ENCODE assay signal across 38 cellular contexts in the genomic region with DNA sequence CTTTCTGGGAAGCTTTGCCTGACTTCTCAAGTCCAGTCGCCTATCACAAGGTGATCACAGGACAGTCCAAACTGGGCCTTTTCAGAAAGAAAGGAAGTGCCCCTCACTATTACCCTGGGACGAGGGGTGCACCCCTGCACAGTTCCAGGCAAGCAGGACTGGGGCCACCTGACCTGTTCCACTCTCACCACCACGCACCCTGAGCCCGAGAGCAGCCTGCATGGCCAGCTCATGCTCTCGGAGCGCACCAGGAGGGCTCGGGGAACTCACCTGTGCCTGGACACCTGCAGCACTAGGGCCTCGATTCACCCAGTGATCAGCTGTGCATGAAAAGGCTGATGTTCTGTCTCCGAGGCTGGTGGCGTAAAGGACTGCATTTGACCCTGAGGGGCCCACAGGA. TPM values are rescaled to one million over a fixed set of nuclear protein-coding genes. Genes with fewer than 3 reads are reported as not detected.
"Had no signal": no experiment of that assay in that cellular context is flagged by ENCODE, and none has a peak within 500 bp of the region (broad histone marks: within the 10 kb centered on the region; RNA-seq: fewer than 3 reads in every experiment).

No MANE protein-coding gene starts in this region.

- H3K4me3 ChIP-seq: MG63 had no signal

- DNase-seq: Karpas-422, MG63, MM.1S, MV-4-11, NCI-H1048, NCI-H1092, NCI-H1092 treated with DMSO at 0.1 percent for 48 hours, NCI-H1105, NCI-H1105 treated with DMSO at 0.1 percent for 48 hours, NCI-H1417, NCI-H1417 treated with DMSO at 0.1 percent for 48 hours, NCI-H1436, NCI-H1436 treated with DMSO at 0.1 percent for 48 hours, NCI-H146, NCI-H1694, NCI-H1694 treated with DMSO at 0.1 percent for 48 hours, NCI-H187, NCI-H187 treated with DMSO at 0.1 percent for 48 hours, NCI-H1930, NCI-H2029, NCI-H2029 treated with DMSO at 0.1 percent for 48 hours, NCI-H2081, NCI-H2081 treated with DMSO at 0.1 percent for 48 hours, NCI-H2107, NCI-H2171, NCI-H2171 treated with DMSO at 0.1 percent for 48 hours, NCI-H2227 treated with DMSO at 0.1 percent for 48 hours, NCI-H226, NCI-H345, NCI-H446, NCI-H446 treated with DMSO at 0.1 percent for 48 hours, NCI-H510A, NCI-H510A treated with DMSO at 0.1 percent for 48 hours, NCI-H524 had no signal

- H3K9me3 ChIP-seq: MG63 had no signal

- H3K36me3 ChIP-seq: MG63 had no signal

- H3K27me3 ChIP-seq: MG63 had no signal

RNA-seq across cellular contexts. Expression of a gene that starts 12.8 kb away (rescaled TPM):
- total RNA-seq: LHCN-M2, M059J, MCF 10A, NCI-H460 had no signal

RNA-seq across cellular contexts. Expression of a gene that starts 31.3 kb away (rescaled TPM):
- total RNA-seq: LHCN-M2, M059J, MCF 10A, NCI-H460 had no signal
